In the genomic region with DNA sequence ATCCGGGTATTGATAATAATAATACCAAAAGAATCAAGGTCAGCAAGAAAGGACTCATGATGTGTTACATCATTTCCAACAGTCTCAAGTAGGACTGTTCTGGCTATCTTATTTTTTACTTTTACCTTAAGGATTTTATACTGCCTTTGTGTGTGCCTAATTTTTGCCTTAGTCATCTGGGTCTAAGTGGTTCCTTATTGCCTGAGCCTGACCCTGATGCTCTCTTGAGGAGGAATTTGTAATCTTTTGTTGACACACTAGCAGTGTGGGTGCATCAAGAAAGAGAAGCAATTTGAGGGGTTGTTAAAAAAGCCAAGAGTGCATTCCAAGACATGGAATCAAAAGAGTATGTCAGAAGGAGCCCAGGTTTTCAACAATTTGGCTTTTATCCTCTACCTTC, we compare ENCODE assay signal across 30 cellular contexts. TPM values are rescaled to one million over a fixed set of nuclear protein-coding genes. Genes with fewer than 3 reads are reported as not detected.
"Had no signal": no experiment of that assay in that cellular context is flagged by ENCODE, and none has a peak within 500 bp of the region (broad histone marks: within the 10 kb centered on the region; RNA-seq: fewer than 3 reads in every experiment).

No MANE protein-coding gene starts in this region.

- H3K27me3 ChIP-seq: ovary, sigmoid colon, tibial nerve, upper lobe of left lung, uterus had no signal

- H3K9me3 ChIP-seq: esophagus squamous epithelium, heart right ventricle, lower lobe of right lung, ovary, psoas muscle, sigmoid colon, thoracic aorta, tibial nerve, upper lobe of left lung, uterus had no signal

- H3K4me3 ChIP-seq: coronary artery, esophagus squamous epithelium, heart right ventricle, lower lobe of right lung, ovary, psoas muscle, sigmoid colon, thoracic aorta, tibial nerve, upper lobe of left lung, uterus had no signal

- H3K36me3 ChIP-seq: esophagus squamous epithelium, heart right ventricle, lower lobe of right lung, ovary, sigmoid colon, thoracic aorta, tibial nerve, upper lobe of left lung, uterus had no signal

- DNase-seq: effector memory CD8-positive, alpha-beta T cell; erythroblast; esophagus squamous epithelium; foreskin melanocyte; glutamatergic neuron; heart right ventricle; hippocampal formation; immature natural killer cell; islet precursor cell; kidney glomerular epithelial cell; left colon; left ventricle myocardium superior; lower lobe of right lung; naive thymus-derived CD8-positive, alpha-beta T cell; nephron progenitor cell; occipital lobe; ovary; posterior cingulate gyrus; psoas muscle; right cardiac atrium; sigmoid colon; stimulated activated CD4-positive, alpha-beta T cell treated with anti-CD3 and anti-CD28 coated beads, Interleukin-2, amount 100 ng/mL, for 24 hours; stimulated activated CD4-positive, alpha-beta T cell treated with anti-CD3 and anti-CD28 coated beads, Interleukin-4, amount 100 ng/mL, for 24 hours; stimulated activated naive CD8-positive, alpha-beta T cell treated with anti-CD3 and anti-CD28 coated beads, Interleukin-15, Interleukin-2, amounts not matched to agents 100 U/mL and 50 U/mL, for 24 hours; substantia nigra; upper lobe of left lung; uterus had no signal

- H3K27ac ChIP-seq: coronary artery, esophagus squamous epithelium, heart right ventricle, lower lobe of right lung, ovary, psoas muscle, sigmoid colon, thoracic aorta, tibial nerve, upper lobe of left lung, uterus had no signal

- H3K4me1 ChIP-seq: psoas muscle, uterus had no signal

RNA-seq across cellular contexts. Expression of a gene that starts 59.3 kb away (rescaled TPM):
- total RNA-seq: naive thymus-derived CD8-positive, alpha-beta T cell had no signal
